In the genomic region with DNA sequence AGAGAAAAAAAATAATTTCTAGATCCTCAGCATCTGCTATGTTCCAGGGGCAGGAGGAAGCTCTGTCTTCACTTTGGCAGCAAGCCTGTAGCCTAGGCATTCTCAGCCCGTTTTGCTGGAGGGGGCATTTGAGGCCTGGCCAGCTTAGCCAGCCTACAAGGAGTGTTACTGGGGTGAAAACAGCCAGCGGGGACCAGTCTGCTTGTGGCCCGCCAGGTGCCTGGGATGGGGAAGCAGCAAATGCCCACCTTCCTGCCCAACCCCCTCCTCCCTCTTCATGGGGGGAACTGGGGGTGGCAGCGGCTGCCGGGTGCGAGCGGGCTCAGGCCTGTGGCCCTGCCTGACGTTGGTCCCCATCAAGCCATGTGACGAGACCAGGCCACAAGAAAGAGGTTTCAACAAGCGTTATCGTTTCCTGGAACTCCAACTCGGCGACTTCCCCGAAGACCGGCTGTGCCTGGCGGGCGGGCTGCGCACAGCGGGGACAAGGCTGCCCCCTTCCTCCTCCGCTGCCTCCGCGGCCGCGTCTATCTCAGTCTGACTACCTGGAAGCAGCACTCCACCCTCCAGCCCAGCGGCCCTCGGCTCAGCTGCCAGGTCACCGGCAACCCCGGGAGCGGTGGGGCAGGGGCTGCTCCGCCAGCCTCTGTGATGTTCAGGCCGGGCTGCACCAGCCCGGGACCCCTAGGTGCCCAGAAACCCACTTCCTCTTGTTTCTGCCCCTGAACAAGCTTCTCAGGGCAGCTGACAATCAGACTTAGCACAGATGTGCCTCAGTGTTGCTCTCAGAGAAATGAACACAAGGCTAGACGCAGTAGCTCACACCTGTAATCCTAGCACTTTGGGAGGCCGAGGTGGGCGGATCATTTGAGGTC, we compare ENCODE assay signal across 9 cellular contexts. TPM values are rescaled to one million over a fixed set of nuclear protein-coding genes. Genes with fewer than 3 reads are reported as not detected.
DNase-seq lines count a peak whose midpoint lies in the region; ATAC-seq and TF ChIP-seq lines count a peak whose summit lies in the region.
"Had no signal": no experiment of that assay in that cellular context is flagged by ENCODE, and none has a peak within 500 bp of the region (broad histone marks: within the 10 kb centered on the region; RNA-seq: fewer than 3 reads in every experiment).

No MANE protein-coding gene starts in this region.

- no peaks in the 10 kb centered on the region for H3K9me3 Mint-ChIP-seq in activated CD8-positive, alpha-beta T cell treated with anti-CD3 and anti-CD28 coated beads, Interleukin-2, amount 10 ng/mL, durations not matched to agents 7 days and 5 days (ENCODE audit: insufficient read depth)
- no peaks in the 10 kb centered on the region for H3K9me3 Mint-ChIP-seq in HFFc6

- CTCF ChIA-PET in activated CD8-positive, alpha-beta T cell treated with anti-CD3 and anti-CD28 coated beads, Interleukin-2, amount 10 ng/mL, durations not matched to agents 7 days and 5 days (lab: Charles Lee) = interaction anchor here (0.7 to 5.0 kb wide), 12 partner anchors 8 to 270 kb away, joined by 3 to 56 read pairs (median 4); a partner anchor contains a TSS

- H3K27me3 Mint-ChIP-seq in activated CD8-positive, alpha-beta T cell treated with anti-CD3 and anti-CD28 coated beads, Interleukin-2, amount 10 ng/mL, durations not matched to agents 7 days and 5 days (ENCODE audit: low read depth) = no peaks in the 10 kb centered on the region
- peaks cover 2% of the 10 kb centered on the region; the same call in 1 of the 2 replicates for H3K27me3 Mint-ChIP-seq in HFFc6 (ENCODE audit: insufficient read depth)

- peak overlapping the region; percentile 98 for H3K27ac Mint-ChIP-seq in activated CD8-positive, alpha-beta T cell treated with anti-CD3 and anti-CD28 coated beads, Interleukin-2, amount 10 ng/mL, durations not matched to agents 7 days and 5 days
- no peak overlapping the region for H3K27ac Mint-ChIP-seq in HFFc6

- peaks cover 81% of the 10 kb centered on the region for H3K4me1 Mint-ChIP-seq in activated CD8-positive, alpha-beta T cell treated with anti-CD3 and anti-CD28 coated beads, Interleukin-2, amount 10 ng/mL, durations not matched to agents 7 days and 5 days (ENCODE audit: low read depth)
- peaks cover 29% of the 10 kb centered on the region for H3K4me1 Mint-ChIP-seq in HFFc6 (ENCODE audit: low read depth)

- ATAC-seq in GM19025 (IDR thresholded peaks at IDR 0.05; ENCODE audit: low read depth, unreplicated experiment) (peak; percentile 62), HG03432 (IDR thresholded peaks at IDR 0.05; ENCODE audit: unreplicated experiment) (peak; percentile 65), HG03469 (IDR thresholded peaks at IDR 0.05; ENCODE audit: unreplicated experiment) (no peak), GM19324 (IDR thresholded peaks at IDR 0.05; ENCODE audit: low FRiP score, unreplicated experiment) (no peak)
- ATAC-seq in activated CD8-positive, alpha-beta T cell treated with anti-CD3 and anti-CD28 coated beads, Interleukin-2, amount 10 ng/mL, durations not matched to agents 7 days and 5 days = peak; percentile 90

- intact Hi-C loops in cardiac septum (cut with DNase I) = no loop called here

- H3K4me3 Mint-ChIP-seq in activated CD8-positive, alpha-beta T cell treated with anti-CD3 and anti-CD28 coated beads, Interleukin-2, amount 10 ng/mL, durations not matched to agents 7 days and 5 days = peak overlapping the region; percentile 71
- no peak overlapping the region for H3K4me3 Mint-ChIP-seq in HFFc6

- TF ChIP-seq CTCF in HFFc6 (IDR thresholded peaks at IDR 0.05) = no peak

- peak; percentile 97 for DNase-seq in activated CD8-positive, alpha-beta T cell treated with anti-CD3 and anti-CD28 coated beads, Interleukin-2, amount 10 ng/mL, durations not matched to agents 7 days and 5 days
- peak; percentile 81 for DNase-seq in cardiac septum (ENCODE audit: low spot score)
- DNase-seq in stimulated activated CD8-positive, alpha-beta memory T cell treated with anti-CD3 and anti-CD28 coated beads, Interleukin-12 subunit alpha, Interleukin-12 subunit beta, amount 100 ng/mL, for 4 hours (ENCODE audit: low read depth) = peak; percentile 78
- DNase-seq in HFFc6 = no peak

- POLR2A ChIA-PET in activated CD8-positive, alpha-beta T cell treated with anti-CD3 and anti-CD28 coated beads, Interleukin-2, amount 10 ng/mL, durations not matched to agents 7 days and 5 days (lab: Charles Lee) = interaction anchor here (0.6 to 4.4 kb wide), 24 partner anchors 9 to 268 kb away, joined by 3 to 122 read pairs (median 4); a partner anchor contains a TSS

- no peaks in the 10 kb centered on the region for H3K36me3 Mint-ChIP-seq in activated CD8-positive, alpha-beta T cell treated with anti-CD3 and anti-CD28 coated beads, Interleukin-2, amount 10 ng/mL, durations not matched to agents 7 days and 5 days (ENCODE audit: low read depth)
- H3K36me3 Mint-ChIP-seq in HFFc6 (ENCODE audit: low read depth) = no peaks in the 10 kb centered on the region

RNA-seq across cellular contexts. Expression of a gene that starts 22.9 kb away (rescaled TPM):
- total RNA-seq in activated CD8-positive, alpha-beta T cell treated with anti-CD3 and anti-CD28 coated beads, Interleukin-2, amount 10 ng/mL, durations not matched to agents 7 days and 5 days = 100 to 1,000 TPM; 170 to 174 TPM
- total RNA-seq in cardiac septum = 1.7 TPM
- total RNA-seq in HFFc6 (2021; fragmentation: NEBNext Ultra II Directional; extraction: Animal tissue kit (Norgen Biotek cat#: 25700)) = 1 to 10 TPM; 3.8 to 6.7 (median 5.9) TPM

RNA-seq across cellular contexts. Expression of a gene that starts 36.0 kb away (rescaled TPM):
- total RNA-seq in activated CD8-positive, alpha-beta T cell treated with anti-CD3 and anti-CD28 coated beads, Interleukin-2, amount 10 ng/mL, durations not matched to agents 7 days and 5 days = not detected
- not detected for total RNA-seq in cardiac septum
- total RNA-seq in HFFc6 (2021; fragmentation: NEBNext Ultra II Directional; extraction: Animal tissue kit (Norgen Biotek cat#: 25700)) = not detected
- total RNA-seq: M059J had no signal

RNA-seq across cellular contexts. Expression of a gene that starts 40.3 kb away (rescaled TPM):
- total RNA-seq in activated CD8-positive, alpha-beta T cell treated with anti-CD3 and anti-CD28 coated beads, Interleukin-2, amount 10 ng/mL, durations not matched to agents 7 days and 5 days = not detected
- not detected for total RNA-seq in cardiac septum
- total RNA-seq in HFFc6 (2021; fragmentation: NEBNext Ultra II Directional; extraction: Animal tissue kit (Norgen Biotek cat#: 25700)) = not detected
- total RNA-seq: M059J had no signal

RNA-seq across cellular contexts. Expression of a gene that starts 43.2 kb away (rescaled TPM):
- not detected for total RNA-seq in activated CD8-positive, alpha-beta T cell treated with anti-CD3 and anti-CD28 coated beads, Interleukin-2, amount 10 ng/mL, durations not matched to agents 7 days and 5 days
- not detected for total RNA-seq in cardiac septum
- total RNA-seq in HFFc6 (2021; fragmentation: NEBNext Ultra II Directional; extraction: Animal tissue kit (Norgen Biotek cat#: 25700)) = not detected
- total RNA-seq: M059J had no signal

RNA-seq across cellular contexts. Expression of a gene that starts 48.0 kb away (rescaled TPM):
- not detected for total RNA-seq in activated CD8-positive, alpha-beta T cell treated with anti-CD3 and anti-CD28 coated beads, Interleukin-2, amount 10 ng/mL, durations not matched to agents 7 days and 5 days
- not detected for total RNA-seq in cardiac septum
- not detected for total RNA-seq in HFFc6 (2021; fragmentation: NEBNext Ultra II Directional; extraction: Animal tissue kit (Norgen Biotek cat#: 25700))
- total RNA-seq: M059J had no signal

Comparison
In these comparisons a context has a peak if more than half of its experiments do, and no peak if none do; other contexts are left out.
1. ATAC-seq: peak in GM19025 (single experiment), HG03432 (single experiment) and activated CD8-positive, alpha-beta T cell treated with anti-CD3 and anti-CD28 coated beads, Interleukin-2, amount 10 ng/mL, durations not matched to agents 7 days and 5 days (single experiment); none in HG03469 (single experiment) and GM19324 (single experiment).
2. RNA of a gene that starts 22.9 kb away (total RNA-seq): 170 to 174 TPM in activated CD8-positive, alpha-beta T cell treated with anti-CD3 and anti-CD28 coated beads, Interleukin-2, amount 10 ng/mL, durations not matched to agents 7 days and 5 days; 3.8 to 6.7 TPM in HFFc6 and 1.7 TPM in cardiac septum (single experiment); every median in the first group is over 10 times any median in the second.